ENCODE assay signal across 1 cellular context in the genomic region with DNA sequence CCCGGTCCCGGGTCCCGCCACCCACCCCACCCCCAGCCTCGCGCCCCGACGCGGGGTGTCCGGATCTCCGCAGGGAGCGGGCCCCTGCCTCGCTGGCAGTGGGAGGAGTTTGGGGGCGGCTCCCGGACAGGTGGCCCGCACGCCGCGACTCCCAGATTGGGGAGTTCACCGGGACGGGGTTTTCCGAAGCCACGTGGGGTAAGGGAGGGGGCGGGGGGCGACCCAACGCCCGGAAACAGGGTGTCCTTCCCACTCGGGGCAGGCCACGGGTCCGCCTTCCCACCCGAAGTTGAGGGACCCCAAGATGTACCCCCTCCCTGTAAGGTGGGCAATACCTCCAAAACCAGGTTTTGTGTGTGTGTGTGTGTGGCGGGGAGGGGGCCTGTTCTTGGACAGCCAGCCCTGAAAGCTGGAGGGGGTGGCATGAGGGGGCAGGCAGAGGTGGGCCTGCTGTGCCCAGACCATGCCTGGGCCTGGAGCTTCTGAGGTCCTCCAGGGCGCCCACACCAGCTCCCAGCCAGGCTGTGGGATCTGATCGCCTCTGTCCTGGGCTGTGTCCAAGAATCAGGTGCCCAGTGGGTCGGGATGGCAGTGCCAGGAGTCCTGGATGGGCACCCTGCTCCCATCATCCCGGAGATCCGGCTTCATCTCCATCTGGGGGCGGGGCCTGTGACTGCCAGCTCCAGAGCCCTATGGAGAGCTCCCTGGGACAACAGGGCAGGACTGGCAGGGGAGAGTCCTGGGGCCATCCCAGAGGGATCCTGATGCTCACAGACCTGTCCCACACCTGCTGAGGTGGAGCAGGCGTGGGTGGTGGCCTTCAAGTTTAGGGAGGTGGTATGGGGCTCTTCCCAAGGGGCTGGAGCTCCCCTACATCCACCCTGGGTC.
A peak's percentile ranks its signal among the peaks of the same experiment; 100 is the strongest.
TF ChIP-seq lines count a peak whose summit lies in the region.

No MANE protein-coding gene starts in this region.

TF ChIP-seq in HEK293, 187 proteins besides CTCF, POLR2A, EP300 and RAD21 (continued from another document and continues in another):
- TF ChIP-seq, protein P1, sequence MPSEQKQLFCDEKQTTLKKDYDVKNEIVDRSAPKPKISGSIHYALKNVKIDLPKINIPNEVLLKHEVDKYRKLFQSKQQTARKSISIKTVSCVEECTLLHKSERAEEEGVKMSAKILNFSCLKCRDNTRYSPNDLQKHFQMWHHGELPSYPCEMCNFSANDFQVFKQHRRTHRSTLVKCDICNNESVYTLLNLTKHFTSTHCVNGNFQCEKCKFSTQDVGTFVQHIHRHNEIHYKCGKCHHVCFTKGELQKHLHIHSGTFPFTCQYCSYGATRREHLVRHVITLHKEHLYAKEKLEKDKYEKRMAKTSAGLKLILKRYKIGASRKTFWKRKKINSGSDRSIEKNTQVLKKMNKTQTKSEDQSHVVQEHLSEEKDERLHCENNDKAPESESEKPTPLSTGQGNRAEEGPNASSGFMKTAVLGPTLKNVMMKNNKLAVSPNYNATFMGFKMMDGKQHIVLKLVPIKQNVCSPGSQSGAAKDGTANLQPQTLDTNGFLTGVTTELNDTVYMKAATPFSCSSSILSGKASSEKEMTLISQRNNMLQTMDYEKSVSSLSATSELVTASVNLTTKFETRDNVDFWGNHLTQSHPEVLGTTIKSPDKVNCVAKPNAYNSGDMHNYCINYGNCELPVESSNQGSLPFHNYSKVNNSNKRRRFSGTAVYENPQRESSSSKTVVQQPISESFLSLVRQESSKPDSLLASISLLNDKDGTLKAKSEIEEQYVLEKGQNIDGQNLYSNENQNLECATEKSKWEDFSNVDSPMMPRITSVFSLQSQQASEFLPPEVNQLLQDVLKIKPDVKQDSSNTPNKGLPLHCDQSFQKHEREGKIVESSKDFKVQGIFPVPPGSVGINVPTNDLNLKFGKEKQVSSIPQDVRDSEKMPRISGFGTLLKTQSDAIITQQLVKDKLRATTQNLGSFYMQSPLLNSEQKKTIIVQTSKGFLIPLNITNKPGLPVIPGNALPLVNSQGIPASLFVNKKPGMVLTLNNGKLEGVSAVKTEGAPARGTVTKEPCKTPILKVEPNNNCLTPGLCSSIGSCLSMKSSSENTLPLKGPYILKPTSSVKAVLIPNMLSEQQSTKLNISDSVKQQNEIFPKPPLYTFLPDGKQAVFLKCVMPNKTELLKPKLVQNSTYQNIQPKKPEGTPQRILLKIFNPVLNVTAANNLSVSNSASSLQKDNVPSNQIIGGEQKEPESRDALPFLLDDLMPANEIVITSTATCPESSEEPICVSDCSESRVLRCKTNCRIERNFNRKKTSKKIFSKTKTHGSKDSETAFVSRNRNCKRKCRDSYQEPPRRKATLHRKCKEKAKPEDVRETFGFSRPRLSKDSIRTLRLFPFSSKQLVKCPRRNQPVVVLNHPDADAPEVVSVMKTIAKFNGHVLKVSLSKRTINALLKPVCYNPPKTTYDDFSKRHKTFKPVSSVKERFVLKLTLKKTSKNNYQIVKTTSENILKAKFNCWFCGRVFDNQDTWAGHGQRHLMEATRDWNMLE (tag by site-specific recombination; conservative IDR thresholded peaks at IDR 0.05; ENCODE audit: low read depth): no peak
- TF ChIP-seq ZNF16 (tag by site-specific recombination; IDR thresholded peaks at IDR 0.05; ENCODE audit: low read depth): no peak
- TF ChIP-seq, protein P2, sequence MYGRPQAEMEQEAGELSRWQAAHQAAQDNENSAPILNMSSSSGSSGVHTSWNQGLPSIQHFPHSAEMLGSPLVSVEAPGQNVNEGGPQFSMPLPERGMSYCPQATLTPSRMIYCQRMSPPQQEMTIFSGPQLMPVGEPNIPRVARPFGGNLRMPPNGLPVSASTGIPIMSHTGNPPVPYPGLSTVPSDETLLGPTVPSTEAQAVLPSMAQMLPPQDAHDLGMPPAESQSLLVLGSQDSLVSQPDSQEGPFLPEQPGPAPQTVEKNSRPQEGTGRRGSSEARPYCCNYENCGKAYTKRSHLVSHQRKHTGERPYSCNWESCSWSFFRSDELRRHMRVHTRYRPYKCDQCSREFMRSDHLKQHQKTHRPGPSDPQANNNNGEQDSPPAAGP (tag by site-specific recombination; IDR thresholded peaks at IDR 0.05): 0 out of 2 replicates have a peak, but pooled peaks have one; percentile 11
- peak; percentile 90 for TF ChIP-seq GLIS2 (tag by site-specific recombination; IDR thresholded peaks at IDR 0.05)
- peak; percentile 20; the same call in 1 of the 2 replicates for TF ChIP-seq ZNF76 (tag by site-specific recombination; IDR thresholded peaks at IDR 0.05; ENCODE audit: borderline replicate concordance, low read depth)
- no peak for TF ChIP-seq ZNF10 (tag by site-specific recombination; IDR thresholded peaks at IDR 0.05)
- TF ChIP-seq, protein P3, sequence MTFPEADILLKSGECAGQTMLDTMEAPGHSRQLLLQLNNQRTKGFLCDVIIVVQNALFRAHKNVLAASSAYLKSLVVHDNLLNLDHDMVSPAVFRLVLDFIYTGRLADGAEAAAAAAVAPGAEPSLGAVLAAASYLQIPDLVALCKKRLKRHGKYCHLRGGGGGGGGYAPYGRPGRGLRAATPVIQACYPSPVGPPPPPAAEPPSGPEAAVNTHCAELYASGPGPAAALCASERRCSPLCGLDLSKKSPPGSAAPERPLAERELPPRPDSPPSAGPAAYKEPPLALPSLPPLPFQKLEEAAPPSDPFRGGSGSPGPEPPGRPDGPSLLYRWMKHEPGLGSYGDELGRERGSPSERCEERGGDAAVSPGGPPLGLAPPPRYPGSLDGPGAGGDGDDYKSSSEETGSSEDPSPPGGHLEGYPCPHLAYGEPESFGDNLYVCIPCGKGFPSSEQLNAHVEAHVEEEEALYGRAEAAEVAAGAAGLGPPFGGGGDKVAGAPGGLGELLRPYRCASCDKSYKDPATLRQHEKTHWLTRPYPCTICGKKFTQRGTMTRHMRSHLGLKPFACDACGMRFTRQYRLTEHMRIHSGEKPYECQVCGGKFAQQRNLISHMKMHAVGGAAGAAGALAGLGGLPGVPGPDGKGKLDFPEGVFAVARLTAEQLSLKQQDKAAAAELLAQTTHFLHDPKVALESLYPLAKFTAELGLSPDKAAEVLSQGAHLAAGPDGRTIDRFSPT (tag by site-specific recombination; IDR thresholded peaks at IDR 0.05): peak; percentile 99
- TF ChIP-seq ZEB2 (tag by site-specific recombination; IDR thresholded peaks at IDR 0.05): 0 out of 2 replicates have a peak, but pooled peaks have one; percentile 36
- TF ChIP-seq KLF8 (tag by site-specific recombination; IDR thresholded peaks at IDR 0.05): peak; percentile 66
- peak; percentile 52; the same call in 1 of the 2 replicates for TF ChIP-seq ZNF423 (tag by site-specific recombination; IDR thresholded peaks at IDR 0.05)
- TF ChIP-seq, protein P4, sequence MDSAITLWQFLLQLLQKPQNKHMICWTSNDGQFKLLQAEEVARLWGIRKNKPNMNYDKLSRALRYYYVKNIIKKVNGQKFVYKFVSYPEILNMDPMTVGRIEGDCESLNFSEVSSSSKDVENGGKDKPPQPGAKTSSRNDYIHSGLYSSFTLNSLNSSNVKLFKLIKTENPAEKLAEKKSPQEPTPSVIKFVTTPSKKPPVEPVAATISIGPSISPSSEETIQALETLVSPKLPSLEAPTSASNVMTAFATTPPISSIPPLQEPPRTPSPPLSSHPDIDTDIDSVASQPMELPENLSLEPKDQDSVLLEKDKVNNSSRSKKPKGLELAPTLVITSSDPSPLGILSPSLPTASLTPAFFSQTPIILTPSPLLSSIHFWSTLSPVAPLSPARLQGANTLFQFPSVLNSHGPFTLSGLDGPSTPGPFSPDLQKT (IDR thresholded peaks at IDR 0.05; ENCODE audit: borderline replicate concordance, low read depth, low read length): no peak
- TF ChIP-seq, protein P5, sequence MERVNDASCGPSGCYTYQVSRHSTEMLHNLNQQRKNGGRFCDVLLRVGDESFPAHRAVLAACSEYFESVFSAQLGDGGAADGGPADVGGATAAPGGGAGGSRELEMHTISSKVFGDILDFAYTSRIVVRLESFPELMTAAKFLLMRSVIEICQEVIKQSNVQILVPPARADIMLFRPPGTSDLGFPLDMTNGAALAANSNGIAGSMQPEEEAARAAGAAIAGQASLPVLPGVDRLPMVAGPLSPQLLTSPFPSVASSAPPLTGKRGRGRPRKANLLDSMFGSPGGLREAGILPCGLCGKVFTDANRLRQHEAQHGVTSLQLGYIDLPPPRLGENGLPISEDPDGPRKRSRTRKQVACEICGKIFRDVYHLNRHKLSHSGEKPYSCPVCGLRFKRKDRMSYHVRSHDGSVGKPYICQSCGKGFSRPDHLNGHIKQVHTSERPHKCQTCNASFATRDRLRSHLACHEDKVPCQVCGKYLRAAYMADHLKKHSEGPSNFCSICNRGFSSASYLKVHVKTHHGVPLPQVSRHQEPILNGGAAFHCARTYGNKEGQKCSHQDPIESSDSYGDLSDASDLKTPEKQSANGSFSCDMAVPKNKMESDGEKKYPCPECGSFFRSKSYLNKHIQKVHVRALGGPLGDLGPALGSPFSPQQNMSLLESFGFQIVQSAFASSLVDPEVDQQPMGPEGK (tag by site-specific recombination; IDR thresholded peaks at IDR 0.05): peak; percentile 73
- no peak for TF ChIP-seq ZNF354C (tag by site-specific recombination; IDR thresholded peaks at IDR 0.05; ENCODE audit: borderline replicate concordance, low read depth)
- TF ChIP-seq ZNF585B (tag by site-specific recombination; IDR thresholded peaks at IDR 0.05): no peak
- TF ChIP-seq ZNF366 (tag by site-specific recombination; conservative IDR thresholded peaks at IDR 0.05): no peak
- TF ChIP-seq ZNF341 (tag by site-specific recombination; IDR thresholded peaks at IDR 0.05; ENCODE audit: low read depth): peak; percentile 69
- TF ChIP-seq ZNF311 (tag by site-specific recombination; IDR thresholded peaks at IDR 0.05; ENCODE audit: borderline replicate concordance): no peak
- no peak for TF ChIP-seq ZNF112 (tag by site-specific recombination; IDR thresholded peaks at IDR 0.05)
- TF ChIP-seq, protein P6, sequence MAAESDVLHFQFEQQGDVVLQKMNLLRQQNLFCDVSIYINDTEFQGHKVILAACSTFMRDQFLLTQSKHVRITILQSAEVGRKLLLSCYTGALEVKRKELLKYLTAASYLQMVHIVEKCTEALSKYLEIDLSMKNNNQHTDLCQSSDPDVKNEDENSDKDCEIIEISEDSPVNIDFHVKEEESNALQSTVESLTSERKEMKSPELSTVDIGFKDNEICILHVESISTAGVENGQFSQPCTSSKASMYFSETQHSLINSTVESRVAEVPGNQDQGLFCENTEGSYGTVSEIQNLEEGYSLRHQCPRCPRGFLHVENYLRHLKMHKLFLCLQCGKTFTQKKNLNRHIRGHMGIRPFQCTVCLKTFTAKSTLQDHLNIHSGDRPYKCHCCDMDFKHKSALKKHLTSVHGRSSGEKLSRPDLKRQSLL (tag by site-specific recombination; IDR thresholded peaks at IDR 0.05): 0 out of 2 replicates have a peak, but pooled peaks have one; percentile 4
- no peak for TF ChIP-seq ZNF843 (tag by site-specific recombination; IDR thresholded peaks at IDR 0.05)
- no peak for TF ChIP-seq ZNF529 (tag by site-specific recombination; IDR thresholded peaks at IDR 0.05; ENCODE audit: insufficient replicate concordance)
- TF ChIP-seq, protein P7, sequence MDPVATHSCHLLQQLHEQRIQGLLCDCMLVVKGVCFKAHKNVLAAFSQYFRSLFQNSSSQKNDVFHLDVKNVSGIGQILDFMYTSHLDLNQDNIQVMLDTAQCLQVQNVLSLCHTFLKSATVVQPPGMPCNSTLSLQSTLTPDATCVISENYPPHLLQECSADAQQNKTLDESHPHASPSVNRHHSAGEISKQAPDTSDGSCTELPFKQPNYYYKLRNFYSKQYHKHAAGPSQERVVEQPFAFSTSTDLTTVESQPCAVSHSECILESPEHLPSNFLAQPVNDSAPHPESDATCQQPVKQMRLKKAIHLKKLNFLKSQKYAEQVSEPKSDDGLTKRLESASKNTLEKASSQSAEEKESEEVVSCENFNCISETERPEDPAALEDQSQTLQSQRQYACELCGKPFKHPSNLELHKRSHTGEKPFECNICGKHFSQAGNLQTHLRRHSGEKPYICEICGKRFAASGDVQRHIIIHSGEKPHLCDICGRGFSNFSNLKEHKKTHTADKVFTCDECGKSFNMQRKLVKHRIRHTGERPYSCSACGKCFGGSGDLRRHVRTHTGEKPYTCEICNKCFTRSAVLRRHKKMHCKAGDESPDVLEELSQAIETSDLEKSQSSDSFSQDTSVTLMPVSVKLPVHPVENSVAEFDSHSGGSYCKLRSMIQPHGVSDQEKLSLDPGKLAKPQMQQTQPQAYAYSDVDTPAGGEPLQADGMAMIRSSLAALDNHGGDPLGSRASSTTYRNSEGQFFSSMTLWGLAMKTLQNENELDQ (tag by site-specific recombination; IDR thresholded peaks at IDR 0.05; ENCODE audit: low read depth): no peak
- no peak for TF ChIP-seq ZNF777 (tag by site-specific recombination; IDR thresholded peaks at IDR 0.05; ENCODE audit: borderline replicate concordance)
- TF ChIP-seq, protein P8, sequence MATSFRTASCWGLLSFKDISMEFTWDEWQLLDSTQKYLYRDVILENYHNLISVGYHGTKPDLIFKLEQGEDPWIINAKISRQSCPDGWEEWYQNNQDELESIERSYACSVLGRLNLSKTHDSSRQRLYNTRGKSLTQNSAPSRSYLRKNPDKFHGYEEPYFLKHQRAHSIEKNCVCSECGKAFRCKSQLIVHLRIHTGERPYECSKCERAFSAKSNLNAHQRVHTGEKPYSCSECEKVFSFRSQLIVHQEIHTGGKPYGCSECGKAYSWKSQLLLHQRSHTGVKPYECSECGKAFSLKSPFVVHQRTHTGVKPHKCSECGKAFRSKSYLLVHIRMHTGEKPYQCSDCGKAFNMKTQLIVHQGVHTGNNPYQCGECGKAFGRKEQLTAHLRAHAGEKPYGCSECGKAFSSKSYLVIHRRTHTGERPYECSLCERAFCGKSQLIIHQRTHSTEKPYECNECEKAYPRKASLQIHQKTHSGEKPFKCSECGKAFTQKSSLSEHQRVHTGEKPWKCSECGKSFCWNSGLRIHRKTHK (tag by site-specific recombination; IDR thresholded peaks at IDR 0.05): no peak
- TF ChIP-seq, protein P9, sequence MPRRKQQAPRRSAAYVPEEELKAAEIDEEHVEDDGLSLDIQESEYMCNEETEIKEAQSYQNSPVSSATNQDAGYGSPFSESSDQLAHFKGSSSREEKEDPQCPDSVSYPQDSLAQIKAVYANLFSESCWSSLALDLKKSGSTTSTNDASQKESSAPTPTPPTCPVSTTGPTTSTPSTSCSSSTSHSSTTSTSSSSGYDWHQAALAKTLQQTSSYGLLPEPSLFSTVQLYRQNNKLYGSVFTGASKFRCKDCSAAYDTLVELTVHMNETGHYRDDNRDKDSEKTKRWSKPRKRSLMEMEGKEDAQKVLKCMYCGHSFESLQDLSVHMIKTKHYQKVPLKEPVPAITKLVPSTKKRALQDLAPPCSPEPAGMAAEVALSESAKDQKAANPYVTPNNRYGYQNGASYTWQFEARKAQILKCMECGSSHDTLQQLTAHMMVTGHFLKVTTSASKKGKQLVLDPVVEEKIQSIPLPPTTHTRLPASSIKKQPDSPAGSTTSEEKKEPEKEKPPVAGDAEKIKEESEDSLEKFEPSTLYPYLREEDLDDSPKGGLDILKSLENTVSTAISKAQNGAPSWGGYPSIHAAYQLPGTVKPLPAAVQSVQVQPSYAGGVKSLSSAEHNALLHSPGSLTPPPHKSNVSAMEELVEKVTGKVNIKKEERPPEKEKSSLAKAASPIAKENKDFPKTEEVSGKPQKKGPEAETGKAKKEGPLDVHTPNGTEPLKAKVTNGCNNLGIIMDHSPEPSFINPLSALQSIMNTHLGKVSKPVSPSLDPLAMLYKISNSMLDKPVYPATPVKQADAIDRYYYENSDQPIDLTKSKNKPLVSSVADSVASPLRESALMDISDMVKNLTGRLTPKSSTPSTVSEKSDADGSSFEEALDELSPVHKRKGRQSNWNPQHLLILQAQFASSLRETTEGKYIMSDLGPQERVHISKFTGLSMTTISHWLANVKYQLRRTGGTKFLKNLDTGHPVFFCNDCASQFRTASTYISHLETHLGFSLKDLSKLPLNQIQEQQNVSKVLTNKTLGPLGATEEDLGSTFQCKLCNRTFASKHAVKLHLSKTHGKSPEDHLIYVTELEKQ (tag by site-specific recombination; IDR thresholded peaks at IDR 0.05; ENCODE audit: borderline replicate concordance): no peak
- TF ChIP-seq EGR2 (tag by site-specific recombination; IDR thresholded peaks at IDR 0.05; ENCODE audit: low read depth): peak; percentile 61
- peak; percentile 74 for TF ChIP-seq ZFHX2 (tag by site-specific recombination; conservative IDR thresholded peaks at IDR 0.05)
- TF ChIP-seq GLIS1 (tag by site-specific recombination; IDR thresholded peaks at IDR 0.05): peak; percentile 94
- TF ChIP-seq ZBTB20 (tag by site-specific recombination; IDR thresholded peaks at IDR 0.05): peak; percentile 6
